Comparison of ENCODE assay signal across 19 cellular contexts in the genomic region with DNA sequence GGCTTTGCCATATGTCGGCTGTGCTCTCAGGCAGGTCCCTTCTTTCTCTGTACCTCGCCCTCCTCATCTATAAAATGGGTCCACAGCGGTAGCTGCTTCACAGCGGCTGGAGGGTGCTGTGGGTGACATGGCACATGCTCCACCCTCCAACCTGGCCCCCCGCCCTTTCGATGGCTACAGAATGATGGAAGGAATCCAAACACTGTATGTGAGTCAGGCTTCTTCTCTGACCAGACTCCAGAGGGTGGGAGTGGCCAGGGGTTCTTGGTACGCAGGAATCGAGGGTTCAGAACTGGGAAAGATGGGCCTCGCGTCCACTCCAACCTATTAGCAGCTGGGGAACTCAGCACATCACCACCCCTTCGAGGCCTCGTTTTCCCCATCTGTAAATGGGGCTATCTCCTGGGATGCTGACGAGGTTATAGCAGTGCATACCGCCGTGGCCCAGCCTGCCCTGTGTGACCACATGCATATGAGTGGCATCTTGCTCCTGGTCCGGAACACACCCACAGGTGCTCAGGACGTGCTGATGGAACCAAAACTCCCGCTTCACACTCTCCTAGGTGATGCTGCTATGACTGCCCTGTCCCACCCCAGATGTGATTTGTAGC. TPM values are rescaled to one million over a fixed set of nuclear protein-coding genes. Genes with fewer than 3 reads are reported as not detected.
DNase-seq lines count a peak whose midpoint lies in the region; ATAC-seq, FAIRE-seq and TF ChIP-seq lines count a peak whose summit lies in the region.
"Had no signal": no experiment of that assay in that cellular context is flagged by ENCODE, and none has a peak within 500 bp of the region (broad histone marks: within the 10 kb centered on the region; RNA-seq: fewer than 3 reads in every experiment).

No MANE protein-coding gene starts in this region.

- in situ Hi-C loops in HepG2 (cut with HindIII; ENCODE audit: extremely low pct_ligation_motif_present, low pct_unique_long_range_greater_than_20kb): no loop called here

- ATAC-seq in HepG2 (no peak), right lobe of liver (no peak), aorta (ENCODE audit: low FRiP score) (no peak), HG02798 (IDR thresholded peaks at IDR 0.05; ENCODE audit: poor library complexity, unreplicated experiment) (no peak)
- ATAC-seq: left lung; naive thymus-derived CD4-positive, alpha-beta T cell had no signal

- H3K9me3 ChIP-seq in HepG2 (ENCODE audit: low read length): no peaks in the 10 kb centered on the region
- H3K9me3 ChIP-seq in right lobe of liver: no peaks in the 10 kb centered on the region
- no peaks in the 10 kb centered on the region for H3K9me3 ChIP-seq in esophagus squamous epithelium
- no peaks in the 10 kb centered on the region for H3K9me3 ChIP-seq in aorta (ENCODE audit: control insufficient read depth, low read length)
- H3K9me3 ChIP-seq: HAP-1, left lung, upper lobe of left lung had no signal

- H3K79me2 ChIP-seq in HepG2 (ENCODE audit: insufficient read depth, low read length): no peaks in the 10 kb centered on the region

- H3K27ac ChIP-seq in HepG2 (ENCODE audit: extremely low read length, insufficient read depth, low read length) (no peak overlapping the region), right lobe of liver (no peak overlapping the region), esophagus squamous epithelium (peak overlapping the region in 3 of 4 donors; percentile 78 to 89 (median 81)), aorta (ENCODE audit: low read depth in 1 of 2, low read length in 2 of 2) (no peak overlapping the region)
- H3K27ac ChIP-seq: WERI-Rb-1 had no signal

- TF ChIP-seq CTCF in HepG2 (CRISPR knock-in tag; IDR thresholded peaks at IDR 0.05) (no peak), right lobe of liver (IDR thresholded peaks at IDR 0.05) (no peak), esophagus squamous epithelium (IDR thresholded peaks at IDR 0.05) (no peak), neural crest cell (conservative IDR thresholded peaks at IDR 0.05) (no peak)

- H3K4me3 Mint-ChIP-seq in neural crest cell: peak overlapping the region; percentile 79
- H3K4me3 Mint-ChIP-seq: CD8-positive, alpha-beta memory T cell; naive thymus-derived CD4-positive, alpha-beta T cell had no signal

- intact Hi-C loops in HepG2 (cut with micrococcal nuclease; ENCODE audit: unreplicated experiment) (no loop called here), right lobe of liver (cut with DNase I) (no loop called here), esophagus squamous epithelium (cut with DNase I) (no loop called here), aorta (cut with DNase I) (no loop called here)

- TF ChIP-seq POLR2A in HepG2 (IDR thresholded peaks at IDR 0.05; ENCODE audit: insufficient read depth in 1 of 2, low read depth in 2 of 2, low read length in 2 of 2) (no peak), right lobe of liver (IDR thresholded peaks at IDR 0.05) (no peak), esophagus squamous epithelium (IDR thresholded peaks at IDR 0.05) (no peak)

- H3K27me3 ChIP-seq in HepG2 (ENCODE audit: control insufficient read depth in 1 of 2, insufficient read depth in 2 of 2, low read length in 2 of 2): peaks cover 2 to 10% of the 10 kb centered on the region in 2 experiments; a peak in 2 of 5 replicates
- no peaks in the 10 kb centered on the region for H3K27me3 ChIP-seq in right lobe of liver
- no peaks in the 10 kb centered on the region for H3K27me3 ChIP-seq in esophagus squamous epithelium
- H3K27me3 ChIP-seq in aorta (ENCODE audit: control insufficient read depth in 1 of 2, insufficient read depth in 2 of 2, low read length in 1 of 2): no peaks in the 10 kb centered on the region
- H3K27me3 ChIP-seq: upper lobe of left lung had no signal

- no peak overlapping the region for H3K9ac ChIP-seq in HepG2 (ENCODE audit: insufficient read depth, low read depth, low read length)

- DNase-seq in HepG2 (ENCODE audit: low spot score) (no peak), right lobe of liver (no peak), esophagus squamous epithelium (lab: John Stamatoyannopoulos, UW) (no peak), neural crest cell (ENCODE audit: low read depth, low spot score) (no peak), aorta (peak; percentile 67 to 89), HTR-8/SVneo (ENCODE audit: insufficient read length, low spot score) (no peak), KG1 (lab: John Stamatoyannopoulos, UW) (no peak)
- DNase-seq: activated effector memory CD4-positive, alpha-beta T cell treated with Interleukin-2 at 50 U/mL for 16 hours; anterior cingulate cortex; CD8-positive, alpha-beta memory T cell; DND-41; left lung; naive thymus-derived CD4-positive, alpha-beta T cell; NCI-H774; WERI-Rb-1 had no signal

- no peaks in the 10 kb centered on the region for H3K9me3 Mint-ChIP-seq in neural crest cell
- H3K9me3 Mint-ChIP-seq: CD8-positive, alpha-beta memory T cell; naive thymus-derived CD4-positive, alpha-beta T cell had no signal

- no TSS peak for BruUV-seq in HepG2 (replicated peaks; lab: Mats Ljungman, UMichigan)

- 48% methylated on average over 14 of the region's 18 CpGs for WGBS in HepG2 (ENCODE audit: low lambda C conversion rate)
- 73% methylated on average over 7 of the region's 18 CpGs for WGBS in right lobe of liver (ENCODE audit: insufficient coverage, low coverage, low lambda C conversion rate, missing lambda C conversion rate)
- WGBS in esophagus squamous epithelium, 2 donors: 63 to 79% methylated on average over 9 to 13 of the region's 18 CpGs
- WGBS in aorta, 2 donors: 42 to 48% methylated on average over 18 of the region's 18 CpGs

- no peak overlapping the region for H3K27ac Mint-ChIP-seq in neural crest cell (ENCODE audit: unreplicated experiment)
- H3K27ac Mint-ChIP-seq: naive thymus-derived CD4-positive, alpha-beta T cell had no signal

- H3K36me3 Mint-ChIP-seq in neural crest cell (ENCODE audit: low read depth): no peaks in the 10 kb centered on the region
- H3K36me3 Mint-ChIP-seq: CD8-positive, alpha-beta memory T cell; naive thymus-derived CD4-positive, alpha-beta T cell had no signal

- H4K20me1 ChIP-seq in HepG2 (ENCODE audit: insufficient read depth, low read length): no peaks in the 10 kb centered on the region

- TF ChIP-seq EP300 in HepG2 (IDR thresholded peaks at IDR 0.05; ENCODE audit: low read depth in 2 of 2, low read length in 2 of 2): no peak
- TF ChIP-seq EP300 in HepG2 (CRISPR knock-in tag; IDR thresholded peaks at IDR 0.05; ENCODE audit: borderline replicate concordance): no peak

- CTCF ChIA-PET in HepG2 (lab: Yijun Ruan, JAX; ENCODE audit: low intra/inter-chr PET ratio, low total read pairs): no interaction called here

- H2AFZ ChIP-seq in HepG2 (ENCODE audit: low read length): no peak overlapping the region

- POLR2A ChIA-PET in HepG2 (lab: Yijun Ruan, JAX): no interaction called here

- no peak overlapping the region for H3K4me2 ChIP-seq in HepG2 (ENCODE audit: low read depth, low read length)

- no peak overlapping the region for H3K4me3 ChIP-seq in HepG2 (replicated peaks in 1 of 3; ENCODE audit: insufficient read depth in 1 of 3, low read depth in 2 of 3, low read length in 3 of 3)
- H3K4me3 ChIP-seq in right lobe of liver: no peak overlapping the region
- H3K4me3 ChIP-seq in esophagus squamous epithelium: peak overlapping the region in 1 of 4 donors; percentile 43
- no peak overlapping the region for H3K4me3 ChIP-seq in aorta (ENCODE audit: low read length in 2 of 2)
- H3K4me3 ChIP-seq: HAP-1, left lung, upper lobe of left lung had no signal

- H3K4me1 ChIP-seq in HepG2 (ENCODE audit: insufficient read depth, low read length) (no peaks in the 10 kb centered on the region), right lobe of liver (no peaks in the 10 kb centered on the region), esophagus squamous epithelium (peaks cover 7 to 64% (median 14%) of the 10 kb centered on the region in 3 donors), aorta (ENCODE audit: control insufficient read depth in 1 of 2, insufficient read depth in 2 of 2, low read length in 2 of 2) (no peaks in the 10 kb centered on the region)

- TF ChIP-seq RAD21 in HepG2 (CRISPR knock-in tag; IDR thresholded peaks at IDR 0.05): no peak

- FAIRE-seq in HepG2 (lab: Jason Lieb, UNC) (no peak), HTR-8/SVneo (lab: Jason Lieb, UNC) (no peak)
- FAIRE-seq: A204.1 had no signal

- no peaks in the 10 kb centered on the region for H3K27me3 Mint-ChIP-seq in neural crest cell (ENCODE audit: low read depth)

- no peaks in the 10 kb centered on the region for H3K36me3 ChIP-seq in HepG2 (replicated peaks in 1 of 2; ENCODE audit: control insufficient read depth in 1 of 2, insufficient read depth in 2 of 2, low read length in 2 of 2)
- no peaks in the 10 kb centered on the region for H3K36me3 ChIP-seq in right lobe of liver
- peaks cover 0 to 4% (median 0%) of the 10 kb centered on the region in 3 donors for H3K36me3 ChIP-seq in esophagus squamous epithelium
- no peaks in the 10 kb centered on the region for H3K36me3 ChIP-seq in aorta (ENCODE audit: control insufficient read depth in 1 of 2, insufficient read depth in 2 of 2, low read length in 1 of 2)
- H3K36me3 ChIP-seq: HAP-1, left lung, upper lobe of left lung, WERI-Rb-1 had no signal

- H3K4me1 Mint-ChIP-seq in neural crest cell: peaks cover 62% of the 10 kb centered on the region
- H3K4me1 Mint-ChIP-seq: CD8-positive, alpha-beta memory T cell; naive thymus-derived CD4-positive, alpha-beta T cell had no signal

RNA-seq across cellular contexts. Expression of a gene that starts 26.4 kb away (rescaled TPM):
- total RNA-seq in HepG2 (2016; rRNA removed; fragmentation: Illumina TruSeq; extraction: Trizol) (not detected in 2 replicates), right lobe of liver (under 1 TPM; 0.10 to 0.77 (median 0.46) TPM), esophagus squamous epithelium (1 to 10 TPM; 2.0 to 6.9 (median 3.1) TPM), neural crest cell (19.0 TPM in 2 replicates), aorta (10 to 100 TPM; 22.5 to 37.7 TPM)
- total RNA-seq in HepG2 (2016; cell fraction: cytosol; rRNA removed; fragmentation: Illumina TruSeq; extraction: Trizol; ENCODE audit: low read depth): not detected in 2 replicates
- total RNA-seq in HepG2 (2016; cell fraction: insoluble cytoplasmic fraction; rRNA removed; fragmentation: Illumina TruSeq; extraction: Trizol): 0.02 TPM in 1 of 2 replicates, not detected in the other
- not detected in 2 replicates for total RNA-seq in HepG2 (2016; cell fraction: membrane; rRNA removed; fragmentation: Illumina TruSeq; extraction: Trizol)
- not detected in 2 replicates for total RNA-seq in HepG2 (2016; cell fraction: nucleus; rRNA removed; fragmentation: Illumina TruSeq; extraction: Trizol)
- polyA plus RNA-seq in HepG2 (2011; rRNA removed) (0.01 and 0.09 TPM in 2 replicates), aorta (1 to 10 TPM; 2.1 to 4.2 TPM)
- 0.01 and 0.03 TPM in 2 replicates for polyA plus RNA-seq in HepG2 (2011; cell fraction: cytosol; rRNA removed)
- 0.03 and 0.05 TPM in 2 replicates for polyA plus RNA-seq in HepG2 (2011; cell fraction: nucleus; rRNA removed)
- 0.03 and 0.04 TPM in 2 replicates for polyA plus RNA-seq in HepG2 (2012)
- polyA plus RNA-seq in HepG2 (2016; cell fraction: cytosol; fragmentation: Illumina TruSeq; extraction: Trizol; ENCODE audit: low read depth): not detected in 2 replicates
- not detected in 2 replicates for polyA plus RNA-seq in HepG2 (2016; cell fraction: insoluble cytoplasmic fraction; fragmentation: Illumina TruSeq; extraction: Trizol; ENCODE audit: low read depth)
- polyA plus RNA-seq in HepG2 (2016; cell fraction: membrane; fragmentation: Illumina TruSeq; extraction: Trizol; ENCODE audit: low read depth): not detected in 2 replicates
- 0.11 TPM in 1 of 2 replicates, not detected in the other for polyA plus RNA-seq in HepG2 (2016; cell fraction: nucleus; fragmentation: Illumina TruSeq; extraction: Trizol; ENCODE audit: insufficient read depth, low read depth)
- 0.44 and 10.0 TPM in 2 replicates for polyA minus RNA-seq in HepG2 (2011; rRNA and poly(A)+ RNA removed; ENCODE audit: low replicate concordance)
- not detected in 2 replicates for polyA minus RNA-seq in HepG2 (2011; cell fraction: cytosol; rRNA and poly(A)+ RNA removed)
- polyA minus RNA-seq in HepG2 (2011; cell fraction: nucleus; rRNA and poly(A)+ RNA removed): under 0.01 and 0.13 TPM in 2 replicates
- polyA plus RNA-seq: CD8-positive, alpha-beta memory T cell; naive thymus-derived CD4-positive, alpha-beta T cell had no signal

Comparison
In these comparisons a context has a peak if more than half of its experiments do, and no peak if none do; other contexts are left out.
1. DNase-seq: peak in aorta (2 of 2); none in HepG2 (single experiment), right lobe of liver (0 of 3), esophagus squamous epithelium (single experiment), neural crest cell (single experiment), HTR-8/SVneo (single experiment) and KG1 (single experiment).
2. H3K27ac ChIP-seq: peak in esophagus squamous epithelium (3 of 4); none in HepG2 (single experiment), right lobe of liver (0 of 3) and aorta (0 of 2).